ENCODE assay signal across 8 cellular contexts in genomic region chr16:25031132-25031440, GRCh38. TPM values are rescaled to one million over a fixed set of nuclear protein-coding genes. Genes with fewer than 3 reads are reported as not detected.
A peak's percentile ranks its signal among the peaks of the same experiment; 100 is the strongest.
DNase-seq lines count a peak whose midpoint lies in the region; TF ChIP-seq lines count a peak whose summit lies in the region.

No MANE protein-coding gene starts in this region.

- no peak for TF ChIP-seq CTCF in Peyer's patch (IDR thresholded peaks at IDR 0.05)

- H3K9me3 Mint-ChIP-seq in activated T-cell treated with anti-CD3 and anti-CD28 coated beads, Interleukin-2, amount 50 U/mL, for 24 hours = no peaks in the 10 kb centered on the region

- H3K36me3 ChIP-seq in Peyer's patch (no peaks in the 10 kb centered on the region), thymus (ENCODE audit: control insufficient read depth, insufficient read depth) (no peaks in the 10 kb centered on the region)

- H3K4me1 Mint-ChIP-seq in activated T-cell treated with anti-CD3 and anti-CD28 coated beads, Interleukin-2, amount 50 U/mL, for 24 hours (ENCODE audit: low read depth) = peaks cover 56% of the 10 kb centered on the region

- peak overlapping the region; percentile 98 for H3K27ac Mint-ChIP-seq in activated T-cell treated with anti-CD3 and anti-CD28 coated beads, Interleukin-2, amount 50 U/mL, for 24 hours

- peak overlapping the region in 3 of 4 donors; percentile 38 to 82 (median 74) for H3K27ac ChIP-seq in Peyer's patch
- peak overlapping the region; percentile 44 for H3K27ac ChIP-seq in thymus (ENCODE audit: low read depth)

- H3K27me3 ChIP-seq in Peyer's patch (no peaks in the 10 kb centered on the region), thymus (ENCODE audit: control insufficient read depth, insufficient read depth) (no peaks in the 10 kb centered on the region)

- H3K4me1 ChIP-seq in Peyer's patch (peaks cover 0 to 17% (median 11%) of the 10 kb centered on the region in 4 donors), thymus (ENCODE audit: control insufficient read depth, insufficient read depth, low read length) (peaks cover 5% of the 10 kb centered on the region)

- H3K9me3 ChIP-seq in Peyer's patch (no peaks in the 10 kb centered on the region), iPS-18c (ENCODE audit: control insufficient read depth, insufficient read depth, low read length) (no peaks in the 10 kb centered on the region), thymus (ENCODE audit: control insufficient read depth) (no peaks in the 10 kb centered on the region)

- 29% methylated on average over 8 of the region's 8 CpGs for WGBS in thymus

- H3K27me3 Mint-ChIP-seq in activated T-cell treated with anti-CD3 and anti-CD28 coated beads, Interleukin-2, amount 50 U/mL, for 24 hours = no peaks in the 10 kb centered on the region

- H3K4me3 ChIP-seq in Peyer's patch (peak overlapping the region; percentile 21 to 97 (median 46)), iPS-18c (ENCODE audit: insufficient read depth, low read depth, low read length) (peak overlapping the region; percentile 15; the same call in 1 of the 2 replicates), thymus (ENCODE audit: low read length) (no peak overlapping the region)

- H3K4me3 Mint-ChIP-seq in activated T-cell treated with anti-CD3 and anti-CD28 coated beads, Interleukin-2, amount 50 U/mL, for 24 hours = peak overlapping the region; percentile 81

- DNase-seq in activated T-cell treated with anti-CD3 and anti-CD28 coated beads, Interleukin-2, amount 50 U/mL, for 24 hours = no peak
- DNase-seq in activated T-cell treated with anti-CD3 and anti-CD28 coated beads for 4 hours (no peak), Peyer's patch (no peak), amygdala (lab: John Stamatoyannopoulos, UW) (no peak), AG08395 (ENCODE audit: low spot score) (no peak), NCI-H2081 (lab: John Stamatoyannopoulos, UW) (no peak)

- peaks cover 5% of the 10 kb centered on the region for H3K36me3 Mint-ChIP-seq in activated T-cell treated with anti-CD3 and anti-CD28 coated beads, Interleukin-2, amount 50 U/mL, for 24 hours (ENCODE audit: low read depth)

- TF ChIP-seq POLR2A in Peyer's patch (IDR thresholded peaks at IDR 0.05) = no peak

RNA-seq across cellular contexts. Expression of gene ARHGAP17, which starts 15.9 kb away (rescaled TPM):
- total RNA-seq in Peyer's patch = 100 to 1,000 TPM in 3 of 4 donors, 10 to 100 TPM in 1; 75.9 to 181 (median 136) TPM
- 49.1 TPM for polyA plus RNA-seq in thymus
